ENCODE assay signal across 8 cellular contexts in the genomic region with DNA sequence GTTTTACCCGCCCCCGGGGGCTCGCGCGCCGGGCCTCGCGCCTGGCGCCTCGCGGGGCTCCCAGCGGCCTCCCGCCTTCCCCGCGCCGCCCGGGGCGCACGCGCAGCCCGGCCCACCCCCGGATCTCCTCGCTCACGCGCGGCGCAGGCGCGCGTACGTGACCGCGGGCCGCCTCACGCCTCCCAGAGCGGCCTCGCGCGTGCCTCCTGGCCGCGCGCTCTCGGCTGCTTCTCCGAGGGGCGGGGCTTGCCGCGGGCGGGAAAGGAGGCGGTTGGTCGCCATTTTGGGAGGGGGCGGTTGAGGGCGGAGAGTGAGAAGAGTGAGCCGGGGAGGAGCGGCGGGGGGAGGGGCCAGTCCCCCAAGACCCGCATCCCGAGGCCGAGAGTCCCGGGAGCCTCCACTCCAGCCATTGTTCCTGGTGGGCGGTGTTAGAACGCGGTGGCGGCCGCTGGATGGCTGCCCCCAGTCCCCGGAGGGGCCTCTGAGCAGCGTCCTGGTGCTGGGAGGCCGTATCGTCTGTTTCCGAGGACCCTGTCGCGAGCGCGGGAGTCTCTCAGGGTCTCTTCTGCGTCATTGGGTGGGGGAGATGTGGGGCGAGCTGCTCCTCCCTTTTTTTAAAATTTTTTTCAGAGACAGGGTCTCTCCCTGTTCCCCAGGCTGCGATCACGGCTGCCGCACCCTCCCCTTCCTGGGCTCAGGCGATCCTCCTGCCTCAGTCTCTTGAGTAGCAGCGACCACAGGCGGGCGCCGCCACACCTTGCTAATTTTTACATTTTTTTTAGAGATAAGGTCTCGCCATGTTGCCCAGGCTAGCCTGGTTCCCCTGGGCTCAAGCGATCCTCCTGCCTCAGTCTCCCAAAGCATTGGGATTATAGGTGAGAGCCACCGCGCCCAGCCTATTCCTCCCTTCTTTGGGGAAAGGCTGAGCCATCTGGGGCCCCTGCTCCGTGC. TPM values are rescaled to one million over a fixed set of nuclear protein-coding genes. Genes with fewer than 3 reads are reported as not detected.
DNase-seq lines count a peak whose midpoint lies in the region; TF ChIP-seq lines count a peak whose summit lies in the region.

TSS of gene ZNF541 (minus strand) at position 73 of the 951 bp plus-strand sequence. CDS start 17,292 bp downstream, outside the sequence.

- no peaks in the 10 kb centered on the region for H3K27me3 Mint-ChIP-seq in endodermal cell (ENCODE audit: insufficient read depth)

- peak; percentile 7 for DNase-seq in AG09319 (ENCODE audit: extremely low read depth, low read depth)
- peak; percentile 79 for DNase-seq in activated CD4-positive, CD25-positive, alpha-beta regulatory T cell treated with anti-CD3 and anti-CD28 coated beads, Interleukin-2, amount 50 U/mL, for 72 hours
- no peak for DNase-seq in mammary epithelial cell
- DNase-seq in midbrain (lab: John Stamatoyannopoulos, UW), result peak; percentile 22
- peak; percentile 72 for DNase-seq in stimulated activated CD8-positive, alpha-beta memory T cell treated with anti-CD3 and anti-CD28 coated beads, Interleukin-4, amount 100 ng/mL, for 24 hours (ENCODE audit: low read depth)
- no peak for DNase-seq in DMS79 treated with DMSO at 0.1 percent for 48 hours (lab: John Stamatoyannopoulos, UW)
- no peak for DNase-seq in MM.1S
- DNase-seq in endodermal cell, result no peak

- no TSS peak for BruUV-seq in mammary epithelial cell (replicated peaks; lab: Mats Ljungman, UMichigan)

- no peaks in the 10 kb centered on the region for H3K36me3 Mint-ChIP-seq in endodermal cell (ENCODE audit: low read depth)

- H3K9me3 Mint-ChIP-seq in endodermal cell, result no peaks in the 10 kb centered on the region

- peak within 1 kb of the TSS; percentile 69 for H2AFZ ChIP-seq in mammary epithelial cell (ENCODE audit: low read depth, low read length)
- H2AFZ ChIP-seq in MM.1S (ENCODE audit: low read length), result no peak within 1 kb of the TSS

- H3K9me2 ChIP-seq in MM.1S (replicated peaks; ENCODE audit: insufficient read depth, low read length), result no peaks in the 10 kb centered on the region

- no peak within 1 kb of the TSS for H3K9ac ChIP-seq in mammary epithelial cell (ENCODE audit: insufficient read depth, low read length)
- no peak within 1 kb of the TSS for H3K9ac ChIP-seq in MM.1S (ENCODE audit: low read length)
- no peak within 1 kb of the TSS for H3K9ac ChIP-seq in endodermal cell (ENCODE audit: extremely low read depth, low read length, poor library complexity, severe bottlenecking)

- H3F3A ChIP-seq in MM.1S (ENCODE audit: insufficient read depth, low read length), result no peaks in the 10 kb centered on the region

- H3K27ac ChIP-seq in mammary epithelial cell (ENCODE audit: insufficient read depth, low read depth, low read length) (no peak within 1 kb of the TSS), MM.1S (ENCODE audit: low read length) (no peak within 1 kb of the TSS), endodermal cell (ENCODE audit: low read depth, low read length) (no peak within 1 kb of the TSS)

- H3K4me2 ChIP-seq in mammary epithelial cell (ENCODE audit: insufficient read depth, low read depth, low read length) (peak within 1 kb of the TSS; percentile 51), MM.1S (ENCODE audit: low read depth, low read length) (no peak within 1 kb of the TSS)

- H3K9me3 ChIP-seq in mammary epithelial cell (replicated peaks; ENCODE audit: insufficient read depth, low read length) (no peaks in the 10 kb centered on the region), MM.1S (replicated peaks; ENCODE audit: insufficient read depth, low read length) (no peaks in the 10 kb centered on the region), endodermal cell (ENCODE audit: control insufficient read depth, low read length) (no peaks in the 10 kb centered on the region)

- 52% methylated on average over 25 of the region's 88 CpGs for WGBS in mammary epithelial cell (ENCODE audit: low coverage, missing lambda C conversion rate)
- 97 to 98% methylated on average over 65 to 88 of the region's 88 CpGs for WGBS in endodermal cell (ENCODE audit: insufficient coverage in 1 of 2, insufficient read length in 1 of 2), 2 experiments

- H4K20me1 ChIP-seq in mammary epithelial cell (ENCODE audit: insufficient read depth, low read length), result no peaks in the 10 kb centered on the region
- no peaks in the 10 kb centered on the region for H4K20me1 ChIP-seq in MM.1S (ENCODE audit: insufficient read depth, low read length)

- intact Hi-C loops in mammary epithelial cell (cut with micrococcal nuclease), result no loop called here

- H3K4me1 ChIP-seq in mammary epithelial cell (ENCODE audit: insufficient read depth, low read length) (no peaks in the 10 kb centered on the region), MM.1S (ENCODE audit: low read length) (no peaks in the 10 kb centered on the region), endodermal cell (ENCODE audit: control insufficient read depth, insufficient read depth, low read length) (no peaks in the 10 kb centered on the region)

- H3K4me3 Mint-ChIP-seq in endodermal cell, result no peak within 1 kb of the TSS

- peak within 1 kb of the TSS in 1 of 3 experiments; percentile 31 for H3K4me3 ChIP-seq in mammary epithelial cell (replicated peaks in 1 of 3; ENCODE audit: insufficient read depth in 1 of 3, low read depth in 2 of 3, low read length in 3 of 3)
- no peak within 1 kb of the TSS for H3K4me3 ChIP-seq in MM.1S (ENCODE audit: low read length)
- H3K4me3 ChIP-seq in endodermal cell (ENCODE audit: low read length), result no peak within 1 kb of the TSS

- TF ChIP-seq CTCF in AG09319 (IDR thresholded peaks at IDR 0.05; ENCODE audit: low read depth, low read length), result no peak
- TF ChIP-seq CTCF in mammary epithelial cell (conservative IDR thresholded peaks at IDR 0.05 in 1 of 2, IDR thresholded peaks at IDR 0.05 in 1 of 2; ENCODE audit: extremely low read depth in 1 of 2, insufficient read depth in 1 of 2, low read depth in 1 of 2, low read length in 2 of 2), result no peak
- TF ChIP-seq CTCF in MM.1S (IDR thresholded peaks at IDR 0.05; ENCODE audit: low read length), result no peak
- no peak for TF ChIP-seq CTCF in endodermal cell (conservative IDR thresholded peaks at IDR 0.05)

- H3K36me3 ChIP-seq in mammary epithelial cell (ENCODE audit: insufficient read depth, low read length) (no peaks in the 10 kb centered on the region), MM.1S (replicated peaks; ENCODE audit: insufficient read depth, low read length) (no peaks in the 10 kb centered on the region), endodermal cell (ENCODE audit: control insufficient read depth, insufficient read depth, low read length) (no peaks in the 10 kb centered on the region)

- no peak within 1 kb of the TSS for H3K27ac Mint-ChIP-seq in endodermal cell

- CTCF ChIA-PET in mammary epithelial cell (lab: Charles Lee; ENCODE audit: low non-redundant PET), result no interaction called here

- H3K79me2 ChIP-seq in mammary epithelial cell (ENCODE audit: insufficient read depth, low read length) (no peaks in the 10 kb centered on the region), MM.1S (ENCODE audit: low read length) (no peaks in the 10 kb centered on the region)

- in situ Hi-C loops in mammary epithelial cell (cut with MboI; ENCODE audit: low sequenced_read_pairs in 2 of 2), result no loop called here

- dilution Hi-C loops in mammary epithelial cell (cut with HindIII; ENCODE audit: low sequenced_read_pairs), result no loop called here

- H3K27me3 ChIP-seq in mammary epithelial cell (ENCODE audit: insufficient read depth, low read length) (peaks cover 2% of the 10 kb centered on the region), MM.1S (replicated peaks; ENCODE audit: insufficient read depth, low read length) (peaks cover 47% of the 10 kb centered on the region), endodermal cell (ENCODE audit: control insufficient read depth, insufficient read depth, low read length, poor library complexity, severe bottlenecking) (no peaks in the 10 kb centered on the region)

- H3K4me1 Mint-ChIP-seq in endodermal cell, result no peaks in the 10 kb centered on the region

RNA-seq across cellular contexts. Expression of gene ZNF541, which starts in this region (rescaled TPM):
- total RNA-seq in mammary epithelial cell (not detected), endodermal cell (not detected)
- polyA plus RNA-seq in mammary epithelial cell, result not detected
- not detected for polyA minus RNA-seq in mammary epithelial cell
- not detected for polyA plus RNA-seq in endodermal cell (2013, experiment 1 of 2)
- polyA plus RNA-seq in endodermal cell (2013, experiment 2 of 2), result not detected

Comparison
In these comparisons a context has a peak if more than half of its experiments do, and no peak if none do; other contexts are left out.
1. DNase-seq: peak in AG09319 (single experiment), activated CD4-positive, CD25-positive, alpha-beta regulatory T cell treated with anti-CD3 and anti-CD28 coated beads, Interleukin-2, amount 50 U/mL, for 72 hours (single experiment), midbrain (single experiment) and stimulated activated CD8-positive, alpha-beta memory T cell treated with anti-CD3 and anti-CD28 coated beads, Interleukin-4, amount 100 ng/mL, for 24 hours (single experiment); none in mammary epithelial cell (single experiment), DMS79 treated with DMSO at 0.1 percent for 48 hours (single experiment), MM.1S (single experiment) and endodermal cell (single experiment).